24 cellular contexts compared by ENCODE assay signal in genomic region chr2:27205206-27205605, GRCh38. TPM values are rescaled to one million over a fixed set of nuclear protein-coding genes. Genes with fewer than 3 reads are reported as not detected.
DNase-seq lines count a peak whose midpoint lies in the region; ATAC-seq and TF ChIP-seq lines count a peak whose summit lies in the region.
"Had no signal": no experiment of that assay in that cellular context is flagged by ENCODE, and none has a peak within 500 bp of the region (broad histone marks: within the 10 kb centered on the region; RNA-seq: fewer than 3 reads in every experiment).

No MANE protein-coding gene starts in this region.

- intact Hi-C loops in activated CD4-positive, alpha-beta memory T cell treated with anti-CD3 and anti-CD28 coated beads for 36 hours (cut with micrococcal nuclease): no loop called here
- intact Hi-C loops in CD4-positive, alpha-beta T cell (cut with DNase I, micrococcal nuclease): no loop called here

- H3K27ac Mint-ChIP-seq in activated CD4-positive, alpha-beta memory T cell treated with anti-CD3 and anti-CD28 coated beads, Interleukin-2, amount 10 ng/mL, durations not matched to agents 7 days and 5 days: peak overlapping the region; percentile 6
- H3K27ac Mint-ChIP-seq in activated CD4-positive, alpha-beta memory T cell treated with anti-CD3 and anti-CD28 coated beads for 36 hours: no peak overlapping the region
- H3K27ac Mint-ChIP-seq in CD4-positive, alpha-beta T cell: peak overlapping the region; percentile 4
- H3K27ac Mint-ChIP-seq in T-helper 17 cell (peak overlapping the region; percentile 92), nephron progenitor cell (peak overlapping the region; percentile 74)

- no peak overlapping the region for H3K27ac ChIP-seq in CD4-positive, alpha-beta T cell (ENCODE audit: low read depth, low read length)
- H3K27ac ChIP-seq: BLaER1, SJSA1 had no signal

- ATAC-seq in CD4-positive, alpha-beta T cell (ENCODE audit: poor library complexity): no peak
- ATAC-seq in T-helper 17 cell (no peak), HG02981 (IDR thresholded peaks at IDR 0.05; ENCODE audit: unreplicated experiment) (no peak), GM21381 (IDR thresholded peaks at IDR 0.05; ENCODE audit: unreplicated experiment) (no peak)

- CTCF ChIA-PET in activated CD4-positive, alpha-beta memory T cell treated with anti-CD3 and anti-CD28 coated beads, Interleukin-2, amount 10 ng/mL, durations not matched to agents 7 days and 5 days (lab: Charles Lee): no interaction called here
- CTCF ChIA-PET in activated CD4-positive, alpha-beta memory T cell treated with anti-CD3 and anti-CD28 coated beads for 36 hours (lab: Charles Lee): no interaction called here
- CTCF ChIA-PET in CD4-positive, alpha-beta T cell (lab: Charles Lee): no interaction called here

- POLR2A ChIA-PET in activated CD4-positive, alpha-beta memory T cell treated with anti-CD3 and anti-CD28 coated beads, Interleukin-2, amount 10 ng/mL, durations not matched to agents 7 days and 5 days (lab: Charles Lee): no interaction called here
- POLR2A ChIA-PET in activated CD4-positive, alpha-beta memory T cell treated with anti-CD3 and anti-CD28 coated beads for 36 hours (lab: Charles Lee): no interaction called here
- POLR2A ChIA-PET in CD4-positive, alpha-beta T cell (lab: Charles Lee): no interaction called here

- H3K36me3 Mint-ChIP-seq in activated CD4-positive, alpha-beta memory T cell treated with anti-CD3 and anti-CD28 coated beads, Interleukin-2, amount 10 ng/mL, durations not matched to agents 7 days and 5 days (ENCODE audit: low read depth): peaks cover 39% of the 10 kb centered on the region
- peaks cover 40% of the 10 kb centered on the region for H3K36me3 Mint-ChIP-seq in activated CD4-positive, alpha-beta memory T cell treated with anti-CD3 and anti-CD28 coated beads for 36 hours
- peaks cover 98% of the 10 kb centered on the region for H3K36me3 Mint-ChIP-seq in CD4-positive, alpha-beta T cell (ENCODE audit: low read depth)
- H3K36me3 Mint-ChIP-seq in T-helper 17 cell (ENCODE audit: low read depth) (peaks cover 15% of the 10 kb centered on the region), nephron progenitor cell (ENCODE audit: low read depth) (peaks cover 60% of the 10 kb centered on the region)

- peaks cover 48% of the 10 kb centered on the region for H3K4me1 Mint-ChIP-seq in activated CD4-positive, alpha-beta memory T cell treated with anti-CD3 and anti-CD28 coated beads, Interleukin-2, amount 10 ng/mL, durations not matched to agents 7 days and 5 days
- H3K4me1 Mint-ChIP-seq in activated CD4-positive, alpha-beta memory T cell treated with anti-CD3 and anti-CD28 coated beads for 36 hours (ENCODE audit: low read depth): peaks cover 23% of the 10 kb centered on the region
- H3K4me1 Mint-ChIP-seq in CD4-positive, alpha-beta T cell (ENCODE audit: low read depth): peaks cover 11% of the 10 kb centered on the region
- H3K4me1 Mint-ChIP-seq in T-helper 17 cell (peaks cover 37% of the 10 kb centered on the region), nephron progenitor cell (peaks cover 24% of the 10 kb centered on the region)

- H3K9me3 Mint-ChIP-seq in activated CD4-positive, alpha-beta memory T cell treated with anti-CD3 and anti-CD28 coated beads, Interleukin-2, amount 10 ng/mL, durations not matched to agents 7 days and 5 days: no peaks in the 10 kb centered on the region
- no peaks in the 10 kb centered on the region for H3K9me3 Mint-ChIP-seq in activated CD4-positive, alpha-beta memory T cell treated with anti-CD3 and anti-CD28 coated beads for 36 hours
- no peaks in the 10 kb centered on the region for H3K9me3 Mint-ChIP-seq in CD4-positive, alpha-beta T cell
- no peaks in the 10 kb centered on the region for H3K9me3 Mint-ChIP-seq in nephron progenitor cell

- H3K27me3 ChIP-seq in CD4-positive, alpha-beta T cell (ENCODE audit: control insufficient read depth, insufficient read depth, low read length): no peaks in the 10 kb centered on the region
- H3K27me3 ChIP-seq: BLaER1, SJSA1 had no signal

- H3K27me3 Mint-ChIP-seq in activated CD4-positive, alpha-beta memory T cell treated with anti-CD3 and anti-CD28 coated beads, Interleukin-2, amount 10 ng/mL, durations not matched to agents 7 days and 5 days: no peaks in the 10 kb centered on the region
- no peaks in the 10 kb centered on the region for H3K27me3 Mint-ChIP-seq in activated CD4-positive, alpha-beta memory T cell treated with anti-CD3 and anti-CD28 coated beads for 36 hours
- no peaks in the 10 kb centered on the region for H3K27me3 Mint-ChIP-seq in CD4-positive, alpha-beta T cell
- no peaks in the 10 kb centered on the region for H3K27me3 Mint-ChIP-seq in T-helper 17 cell
- H3K27me3 Mint-ChIP-seq in nephron progenitor cell (ENCODE audit: low read depth, poor library complexity): no peaks in the 10 kb centered on the region
- H3K27me3 Mint-ChIP-seq: CD4-positive, CD25-positive, alpha-beta regulatory T cell had no signal

- DNase-seq in activated CD4-positive, alpha-beta memory T cell treated with anti-CD3 and anti-CD28 coated beads, Interleukin-2, amount 10 ng/mL, durations not matched to agents 7 days and 5 days: no peak
- DNase-seq in activated CD4-positive, alpha-beta memory T cell treated with anti-CD3 and anti-CD28 coated beads for 36 hours: no peak
- DNase-seq in CD4-positive, alpha-beta T cell: no peak
- DNase-seq in T-helper 17 cell: no peak
- no peak for DNase-seq in nephron progenitor cell
- no peak for DNase-seq in hippocampal formation (lab: John Stamatoyannopoulos, UW)
- DNase-seq: HCEC 1CT, NCI-H1092, NCI-H1417 treated with DMSO at 0.1 percent for 48 hours, NCI-H187, NCI-H2081 treated with DMSO at 0.1 percent for 48 hours, NCI-H2171, NCI-H226, NCI-H510A, NCI-H69, Right ventricle myocardium superior, RPMI8226 had no signal

- no peak overlapping the region for H3K4me3 Mint-ChIP-seq in activated CD4-positive, alpha-beta memory T cell treated with anti-CD3 and anti-CD28 coated beads, Interleukin-2, amount 10 ng/mL, durations not matched to agents 7 days and 5 days
- no peak overlapping the region for H3K4me3 Mint-ChIP-seq in activated CD4-positive, alpha-beta memory T cell treated with anti-CD3 and anti-CD28 coated beads for 36 hours
- no peak overlapping the region for H3K4me3 Mint-ChIP-seq in CD4-positive, alpha-beta T cell
- H3K4me3 Mint-ChIP-seq in T-helper 17 cell (peak overlapping the region; percentile 79), nephron progenitor cell (no peak overlapping the region)

- no peaks in the 10 kb centered on the region for H3K9me3 ChIP-seq in CD4-positive, alpha-beta T cell (ENCODE audit: control insufficient read depth, low read length)
- H3K9me3 ChIP-seq in T-helper 17 cell (ENCODE audit: control insufficient read depth, low read length, poor library complexity, severe bottlenecking): no peaks in the 10 kb centered on the region
- H3K9me3 ChIP-seq: BLaER1, SJSA1 had no signal

- TF ChIP-seq CTCF in CD4-positive, alpha-beta T cell (IDR thresholded peaks at IDR 0.05): no peak
- no peak for TF ChIP-seq CTCF in nephron progenitor cell (IDR thresholded peaks at IDR 0.05)

RNA-seq across cellular contexts. Expression of gene ATRAID, which starts 6.6 kb away (rescaled TPM):
- 10 to 100 TPM; 94.9 to 97.8 TPM for total RNA-seq in activated CD4-positive, alpha-beta memory T cell treated with anti-CD3 and anti-CD28 coated beads, Interleukin-2, amount 10 ng/mL, durations not matched to agents 7 days and 5 days
- 10 to 100 TPM; 84.0 to 92.7 TPM for total RNA-seq in activated CD4-positive, alpha-beta memory T cell treated with anti-CD3 and anti-CD28 coated beads for 36 hours
- total RNA-seq in CD4-positive, alpha-beta T cell: 10 to 100 TPM; 79.1 to 82.5 TPM
- total RNA-seq in T-helper 17 cell: 10 to 100 TPM; 59.7 to 76.8 TPM

RNA-seq across cellular contexts. Expression of gene SLC5A6, which starts 6.9 kb away (rescaled TPM):
- 10 to 100 TPM; 20.8 to 23.6 TPM for total RNA-seq in activated CD4-positive, alpha-beta memory T cell treated with anti-CD3 and anti-CD28 coated beads, Interleukin-2, amount 10 ng/mL, durations not matched to agents 7 days and 5 days
- 10 to 100 TPM; 29.2 to 30.2 TPM for total RNA-seq in activated CD4-positive, alpha-beta memory T cell treated with anti-CD3 and anti-CD28 coated beads for 36 hours
- total RNA-seq in CD4-positive, alpha-beta T cell: 100 to 1,000 TPM; 196 to 207 TPM
- 100 to 1,000 TPM; 147 to 190 TPM for total RNA-seq in T-helper 17 cell

RNA-seq across cellular contexts. Expression of gene CAD, which starts 12.0 kb away (rescaled TPM):
- 10 to 100 TPM; 39.7 TPM for total RNA-seq in activated CD4-positive, alpha-beta memory T cell treated with anti-CD3 and anti-CD28 coated beads, Interleukin-2, amount 10 ng/mL, durations not matched to agents 7 days and 5 days
- total RNA-seq in activated CD4-positive, alpha-beta memory T cell treated with anti-CD3 and anti-CD28 coated beads for 36 hours: 100 to 1,000 TPM in 1 of 2 experiments, 10 to 100 TPM in 1; 99.7 to 102 TPM
- 10 to 100 TPM; 20.0 to 20.3 TPM for total RNA-seq in CD4-positive, alpha-beta T cell
- 10 to 100 TPM; 27.2 to 30.0 TPM for total RNA-seq in T-helper 17 cell

RNA-seq across cellular contexts. Expression of gene TCF23, which starts 56.4 kb away (rescaled TPM):
- not detected for total RNA-seq in activated CD4-positive, alpha-beta memory T cell treated with anti-CD3 and anti-CD28 coated beads, Interleukin-2, amount 10 ng/mL, durations not matched to agents 7 days and 5 days
- total RNA-seq in activated CD4-positive, alpha-beta memory T cell treated with anti-CD3 and anti-CD28 coated beads for 36 hours: not detected
- not detected for total RNA-seq in CD4-positive, alpha-beta T cell
- not detected for total RNA-seq in T-helper 17 cell
- total RNA-seq: A172; CD4-positive, CD25-positive, alpha-beta regulatory T cell; H1; Right ventricle myocardium superior; SJSA1 had no signal

RNA-seq across cellular contexts. Expression of gene SLC30A3, which starts 57.6 kb away (rescaled TPM):
- total RNA-seq in activated CD4-positive, alpha-beta memory T cell treated with anti-CD3 and anti-CD28 coated beads, Interleukin-2, amount 10 ng/mL, durations not matched to agents 7 days and 5 days: under 1 TPM; 0.45 TPM
- total RNA-seq in activated CD4-positive, alpha-beta memory T cell treated with anti-CD3 and anti-CD28 coated beads for 36 hours: under 1 TPM; 0.86 to 0.90 TPM
- not detected for total RNA-seq in CD4-positive, alpha-beta T cell
- total RNA-seq in T-helper 17 cell: under 1 TPM in 1 of 2 donors, not detected in 1; 0.13 TPM
- total RNA-seq: SJSA1 had no signal

Comparison
In these comparisons a context has a peak if more than half of its experiments do, and no peak if none do; other contexts are left out.
1. RNA of gene SLC5A6, which starts 6.9 kb away (total RNA-seq): 196 to 207 TPM in CD4-positive, alpha-beta T cell and 147 to 190 TPM in T-helper 17 cell; 29.2 to 30.2 TPM in activated CD4-positive, alpha-beta memory T cell treated with anti-CD3 and anti-CD28 coated beads for 36 hours and 20.8 to 23.6 TPM in activated CD4-positive, alpha-beta memory T cell treated with anti-CD3 and anti-CD28 coated beads, Interleukin-2, amount 10 ng/mL, durations not matched to agents 7 days and 5 days; every median in the first group is over 4 times any median in the second.